ENCODE assay signal across 8 cellular contexts in genomic region chr17:7204828-7205461, GRCh38.
DNase-seq lines count a peak whose midpoint lies in the region; ATAC-seq, FAIRE-seq and TF ChIP-seq lines count a peak whose summit lies in the region.

No MANE protein-coding gene starts in this region.

- ATAC-seq in GM21619 (IDR thresholded peaks at IDR 0.05; ENCODE audit: unreplicated experiment), result peak; percentile 87

- no peak for FAIRE-seq in H54 (lab: Jason Lieb, UNC)

- DNase-seq in DMS79 (lab: John Stamatoyannopoulos, UW) (peak; percentile 96), NCI-H1048 (lab: John Stamatoyannopoulos, UW) (peak; percentile 49), cerebellar cortex (ENCODE audit: low spot score) (peak; percentile 88), islet precursor cell (peak; percentile 97), H54 (ENCODE audit: insufficient read length, low spot score) (no peak)
- peak; percentile 88 for DNase-seq in activated CD4-positive, CD25-positive, alpha-beta regulatory T cell treated with anti-CD3 and anti-CD28 coated beads, Interleukin-2, amount 50 U/mL, for 16 hours (ENCODE audit: low read depth, low spot score)
- peak; percentile 79 to 89 (median 89) for DNase-seq in stimulated activated CD4-positive, alpha-beta T cell treated with anti-CD3 and anti-CD28 coated beads, Interleukin-12 subunit alpha, Interleukin-12 subunit beta, amount 100 ng/mL, for 48 hours (ENCODE audit: low read depth in 2 of 3, low spot score in 1 of 3)

- no peak for TF ChIP-seq POLR2A in H54 (IDR thresholded peaks at IDR 0.05; ENCODE audit: low read depth, low read length)
